Comparison of ENCODE assay signal across 15 cellular contexts in genomic region chr7:29502133-29502532, GRCh38.
A peak's percentile ranks its signal among the peaks of the same experiment; 100 is the strongest.
DNase-seq lines count a peak whose midpoint lies in the region; ATAC-seq and TF ChIP-seq lines count a peak whose summit lies in the region.
"Had no signal": no experiment of that assay in that cellular context is flagged by ENCODE, and none has a peak within 500 bp of the region (broad histone marks: within the 10 kb centered on the region; RNA-seq: fewer than 3 reads in every experiment).

No MANE protein-coding gene starts in this region.

- no peaks in the 10 kb centered on the region for H3F3A ChIP-seq in GM23338 (replicated peaks; ENCODE audit: low read depth)

- no TSS peak for BruUV-seq in mammary epithelial cell (replicated peaks; lab: Mats Ljungman, UMichigan)

- no peaks in the 10 kb centered on the region for H3K36me3 Mint-ChIP-seq in GM23338 (ENCODE audit: low read depth)

- 56% methylated on average over 2 of the region's 2 CpGs for WGBS in mammary epithelial cell (ENCODE audit: low coverage, missing lambda C conversion rate)

- in situ Hi-C loops in mammary epithelial cell (cut with MboI; ENCODE audit: low sequenced_read_pairs in 2 of 2): no loop called here

- dilution Hi-C loops in mammary epithelial cell (cut with HindIII; ENCODE audit: low sequenced_read_pairs): no loop called here

- H3K27ac ChIP-seq in GM23338 (ENCODE audit: low read depth) (no peak overlapping the region), mammary epithelial cell (ENCODE audit: insufficient read depth, low read depth, low read length) (no peak overlapping the region)
- H3K27ac ChIP-seq: A549 had no signal

- H3K4me3 ChIP-seq in GM23338: no peak overlapping the region
- no peak overlapping the region for H3K4me3 ChIP-seq in mammary epithelial cell (replicated peaks in 1 of 3; ENCODE audit: insufficient read depth in 1 of 3, low read depth in 2 of 3, low read length in 3 of 3)
- H3K4me3 ChIP-seq: A549 had no signal

- peaks cover 4% of the 10 kb centered on the region for H3K27me3 Mint-ChIP-seq in GM23338 (ENCODE audit: insufficient read depth, low read depth, poor library complexity)

- no peak overlapping the region for H3K27ac Mint-ChIP-seq in GM23338
- H3K27ac Mint-ChIP-seq: CD8-positive, alpha-beta T cell had no signal

- H3K36me3 ChIP-seq in GM23338 (ENCODE audit: insufficient read depth) (no peaks in the 10 kb centered on the region), mammary epithelial cell (ENCODE audit: insufficient read depth, low read length) (no peaks in the 10 kb centered on the region)
- H3K36me3 ChIP-seq: BE2C had no signal

- H3K79me2 ChIP-seq in GM23338 (replicated peaks; ENCODE audit: insufficient read depth): no peaks in the 10 kb centered on the region
- no peaks in the 10 kb centered on the region for H3K79me2 ChIP-seq in mammary epithelial cell (ENCODE audit: insufficient read depth, low read length)

- H3K27me3 ChIP-seq in GM23338 (ENCODE audit: insufficient read depth) (no peaks in the 10 kb centered on the region), mammary epithelial cell (ENCODE audit: insufficient read depth, low read length) (no peaks in the 10 kb centered on the region)
- H3K27me3 ChIP-seq: BE2C had no signal

- peaks cover 17% of the 10 kb centered on the region for H3K4me1 Mint-ChIP-seq in GM23338

- no peaks in the 10 kb centered on the region for H3K9me3 ChIP-seq in mammary epithelial cell (replicated peaks; ENCODE audit: insufficient read depth, low read length)
- H3K9me3 ChIP-seq: A549, BE2C had no signal

- H3K9me3 Mint-ChIP-seq in GM23338: no peaks in the 10 kb centered on the region
- H3K9me3 Mint-ChIP-seq: CD8-positive, alpha-beta T cell had no signal

- CTCF ChIA-PET in mammary epithelial cell (lab: Charles Lee; ENCODE audit: low non-redundant PET): no interaction called here

- H3K4me1 ChIP-seq in GM23338 (ENCODE audit: insufficient read depth) (peaks cover 8% of the 10 kb centered on the region), mammary epithelial cell (ENCODE audit: insufficient read depth, low read length) (no peaks in the 10 kb centered on the region)
- H3K4me1 ChIP-seq: A549, BE2C had no signal

- H3K4me3 Mint-ChIP-seq in GM23338: no peak overlapping the region
- H3K4me3 Mint-ChIP-seq: CD14-positive monocyte; CD8-positive, alpha-beta T cell had no signal

- H3K9me2 ChIP-seq in GM23338 (ENCODE audit: insufficient read depth): peaks cover 8% of the 10 kb centered on the region

- H3K9ac ChIP-seq in mammary epithelial cell (ENCODE audit: insufficient read depth, low read length): no peak overlapping the region

- intact Hi-C loops in left colon (cut with DNase I, micrococcal nuclease): no loop called here
- intact Hi-C loops in mammary epithelial cell (cut with micrococcal nuclease): no loop called here

- TF ChIP-seq CTCF in GM23338 (conservative IDR thresholded peaks at IDR 0.05; ENCODE audit: low read depth in 2 of 2): no peak
- no peak for TF ChIP-seq CTCF in mammary epithelial cell (conservative IDR thresholded peaks at IDR 0.05 in 1 of 2, IDR thresholded peaks at IDR 0.05 in 1 of 2; ENCODE audit: extremely low read depth in 1 of 2, insufficient read depth in 1 of 2, low read depth in 1 of 2, low read length in 2 of 2)

- ATAC-seq in GM23338 (no peak; the same call in 2 of the 3 replicates), left colon (peak; percentile 76), HG02759 (IDR thresholded peaks at IDR 0.05; ENCODE audit: unreplicated experiment) (no peak)
- ATAC-seq: A549; CD8-positive, alpha-beta T cell; HCT116 had no signal

- H4K20me1 ChIP-seq in GM23338 (replicated peaks; ENCODE audit: insufficient read depth) (no peaks in the 10 kb centered on the region), mammary epithelial cell (ENCODE audit: insufficient read depth, low read length) (no peaks in the 10 kb centered on the region)

- H3K4me2 ChIP-seq in GM23338 (0 out of 2 replicates have a peak overlapping the region, but pooled peaks have one; percentile 17), mammary epithelial cell (ENCODE audit: insufficient read depth, low read depth, low read length) (no peak overlapping the region)
- H3K4me2 ChIP-seq: A549 had no signal

- no peak overlapping the region for H2AFZ ChIP-seq in GM23338
- H2AFZ ChIP-seq in mammary epithelial cell (ENCODE audit: low read depth, low read length): no peak overlapping the region

- DNase-seq in GM23338 (ENCODE audit: low spot score) (no peak), NAMALWA (ENCODE audit: low spot score) (peak; percentile 19), left colon (no peak), DMS53 treated with DMSO at 0.1 percent for 48 hours (lab: John Stamatoyannopoulos, UW; ENCODE audit: unreplicated experiment) (no peak), mammary epithelial cell (no peak)
- DNase-seq: BE2C; CD8-positive, alpha-beta T cell; COR-L47; DMS153; DND-41; GF-D8 had no signal

TF ChIP-seq in GM23338, 12 proteins besides CTCF, POLR2A, EP300 and RAD21 (continues in another document):
- TF ChIP-seq POLR2AphosphoS5 (IDR thresholded peaks at IDR 0.05; ENCODE audit: low read depth): no peak
- no peak for TF ChIP-seq NANOG (IDR thresholded peaks at IDR 0.05; ENCODE audit: borderline replicate concordance)
- TF ChIP-seq ZNF331 (CRISPR knock-in tag; IDR thresholded peaks at IDR 0.05; ENCODE audit: low read depth): no peak
- no peak for TF ChIP-seq ZNF114 (CRISPR knock-in tag; IDR thresholded peaks at IDR 0.05)
- TF ChIP-seq ETS1 (IDR thresholded peaks at IDR 0.05): no peak
- no peak for TF ChIP-seq STAT1 (IDR thresholded peaks at IDR 0.05; ENCODE audit: unreplicated experiment)
- TF ChIP-seq JUNB (IDR thresholded peaks at IDR 0.05; ENCODE audit: unreplicated experiment): no peak
- TF ChIP-seq EZH2 (IDR thresholded peaks at IDR 0.05; ENCODE audit: low read depth, unreplicated experiment): no peak
- TF ChIP-seq CREB1 (CRISPR knock-in tag; IDR thresholded peaks at IDR 0.05; ENCODE audit: low read depth): no peak
- TF ChIP-seq EZH2phosphoT487 (IDR thresholded peaks at IDR 0.05; ENCODE audit: unreplicated experiment): no peak
- TF ChIP-seq REST (IDR thresholded peaks at IDR 0.05; ENCODE audit: unreplicated experiment): no peak
